3 cellular contexts compared by ENCODE assay signal in the genomic region with DNA sequence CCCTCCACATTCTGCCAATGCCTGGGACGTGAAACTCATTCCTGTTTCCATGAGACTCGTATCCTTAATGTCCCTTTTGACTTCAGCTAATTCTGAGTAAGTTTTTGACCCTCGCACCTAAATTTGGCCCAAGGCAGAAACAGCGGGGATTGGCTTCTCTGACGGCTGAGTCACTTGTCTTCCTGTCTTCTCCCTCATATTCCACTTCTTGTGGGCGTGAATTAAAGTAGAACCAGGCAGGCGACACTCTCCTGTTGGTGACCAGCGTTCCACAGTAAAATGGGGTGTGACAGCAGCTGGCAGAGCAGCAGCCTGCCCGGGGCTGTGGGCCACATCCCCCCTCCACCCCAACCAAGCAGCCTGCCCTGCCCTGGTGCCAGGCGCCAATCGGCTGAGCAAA.
TF ChIP-seq lines count a peak whose summit lies in the region.

No MANE protein-coding gene starts in this region.

TF ChIP-seq in SK-N-SH, 30 proteins besides CTCF, POLR2A, EP300 and RAD21:
- TF ChIP-seq TAF1 (IDR thresholded peaks at IDR 0.05; ENCODE audit: borderline replicate concordance, low read depth, low read length): no peak
- TF ChIP-seq RCOR1 (IDR thresholded peaks at IDR 0.05; ENCODE audit: low read length): no peak
- TF ChIP-seq, protein P1, sequence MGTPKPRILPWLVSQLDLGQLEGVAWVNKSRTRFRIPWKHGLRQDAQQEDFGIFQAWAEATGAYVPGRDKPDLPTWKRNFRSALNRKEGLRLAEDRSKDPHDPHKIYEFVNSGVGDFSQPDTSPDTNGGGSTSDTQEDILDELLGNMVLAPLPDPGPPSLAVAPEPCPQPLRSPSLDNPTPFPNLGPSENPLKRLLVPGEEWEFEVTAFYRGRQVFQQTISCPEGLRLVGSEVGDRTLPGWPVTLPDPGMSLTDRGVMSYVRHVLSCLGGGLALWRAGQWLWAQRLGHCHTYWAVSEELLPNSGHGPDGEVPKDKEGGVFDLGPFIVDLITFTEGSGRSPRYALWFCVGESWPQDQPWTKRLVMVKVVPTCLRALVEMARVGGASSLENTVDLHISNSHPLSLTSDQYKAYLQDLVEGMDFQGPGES (IDR thresholded peaks at IDR 0.05; ENCODE audit: low read depth, low read length): no peak
- no peak for TF ChIP-seq TCF12 (IDR thresholded peaks at IDR 0.05)
- TF ChIP-seq JUND (IDR thresholded peaks at IDR 0.05): no peak
- TF ChIP-seq FOSL2 (IDR thresholded peaks at IDR 0.05; ENCODE audit: borderline replicate concordance, low read depth): no peak
- no peak for TF ChIP-seq FOXM1 (IDR thresholded peaks at IDR 0.05; ENCODE audit: low read depth)
- TF ChIP-seq, protein P2, sequence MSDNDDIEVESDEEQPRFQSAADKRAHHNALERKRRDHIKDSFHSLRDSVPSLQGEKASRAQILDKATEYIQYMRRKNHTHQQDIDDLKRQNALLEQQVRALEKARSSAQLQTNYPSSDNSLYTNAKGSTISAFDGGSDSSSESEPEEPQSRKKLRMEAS (IDR thresholded peaks at IDR 0.05; ENCODE audit: low read depth): no peak
- no peak for TF ChIP-seq USF2 (IDR thresholded peaks at IDR 0.05; ENCODE audit: borderline replicate concordance, low read depth, low read length)
- no peak for TF ChIP-seq SMC3 (IDR thresholded peaks at IDR 0.05; ENCODE audit: low read depth, low read length)
- TF ChIP-seq POLR2AphosphoS5 (IDR thresholded peaks at IDR 0.05; ENCODE audit: low read depth, low read length): no peak

TF ChIP-seq in SK-N-SH treated with all-trans-retinoic acid at 6 μM for 48 hours, 23 proteins besides CTCF, POLR2A, EP300 and RAD21:
- TF ChIP-seq ZFP3 (CRISPR knock-in tag; IDR thresholded peaks at IDR 0.05) (no peak), ISL1 (CRISPR knock-in tag; IDR thresholded peaks at IDR 0.05) (no peak), ZNF565 (CRISPR knock-in tag; conservative IDR thresholded peaks at IDR 0.05; ENCODE audit: low read depth) (no peak), PPARA (CRISPR knock-in tag; IDR thresholded peaks at IDR 0.05; ENCODE audit: borderline replicate concordance) (no peak), ZFP30 (CRISPR knock-in tag; IDR thresholded peaks at IDR 0.05) (no peak), TCF4 (CRISPR knock-in tag; IDR thresholded peaks at IDR 0.05; ENCODE audit: borderline replicate concordance) (no peak)

TF ChIP-seq in H1, 55 proteins besides CTCF, POLR2A, EP300 and RAD21:
- no peak for TF ChIP-seq KDM5A (IDR thresholded peaks at IDR 0.05; ENCODE audit: low read length)
- no peak for TF ChIP-seq CTBP2 (IDR thresholded peaks at IDR 0.05; ENCODE audit: borderline replicate concordance, insufficient read depth, insufficient read length, low read length)
- no peak for TF ChIP-seq JUND (IDR thresholded peaks at IDR 0.05; ENCODE audit: low read length)
- no peak for TF ChIP-seq KDM1A (IDR thresholded peaks at IDR 0.05; ENCODE audit: borderline replicate concordance, low read length)
- no peak for TF ChIP-seq YY1 (IDR thresholded peaks at IDR 0.05; ENCODE audit: low read depth, low read length)
- TF ChIP-seq SAP30 (IDR thresholded peaks at IDR 0.05; ENCODE audit: insufficient read depth, insufficient replicate concordance, low read length): no peak
- TF ChIP-seq SIN3A (conservative IDR thresholded peaks at IDR 0.05 in 1 of 2, IDR thresholded peaks at IDR 0.05 in 1 of 2; ENCODE audit: low read depth in 1 of 2, low read length in 2 of 2): no peak
- no peak for TF ChIP-seq RFX5 (IDR thresholded peaks at IDR 0.05; ENCODE audit: borderline replicate concordance, low read depth, low read length)
- TF ChIP-seq, protein P3, sequence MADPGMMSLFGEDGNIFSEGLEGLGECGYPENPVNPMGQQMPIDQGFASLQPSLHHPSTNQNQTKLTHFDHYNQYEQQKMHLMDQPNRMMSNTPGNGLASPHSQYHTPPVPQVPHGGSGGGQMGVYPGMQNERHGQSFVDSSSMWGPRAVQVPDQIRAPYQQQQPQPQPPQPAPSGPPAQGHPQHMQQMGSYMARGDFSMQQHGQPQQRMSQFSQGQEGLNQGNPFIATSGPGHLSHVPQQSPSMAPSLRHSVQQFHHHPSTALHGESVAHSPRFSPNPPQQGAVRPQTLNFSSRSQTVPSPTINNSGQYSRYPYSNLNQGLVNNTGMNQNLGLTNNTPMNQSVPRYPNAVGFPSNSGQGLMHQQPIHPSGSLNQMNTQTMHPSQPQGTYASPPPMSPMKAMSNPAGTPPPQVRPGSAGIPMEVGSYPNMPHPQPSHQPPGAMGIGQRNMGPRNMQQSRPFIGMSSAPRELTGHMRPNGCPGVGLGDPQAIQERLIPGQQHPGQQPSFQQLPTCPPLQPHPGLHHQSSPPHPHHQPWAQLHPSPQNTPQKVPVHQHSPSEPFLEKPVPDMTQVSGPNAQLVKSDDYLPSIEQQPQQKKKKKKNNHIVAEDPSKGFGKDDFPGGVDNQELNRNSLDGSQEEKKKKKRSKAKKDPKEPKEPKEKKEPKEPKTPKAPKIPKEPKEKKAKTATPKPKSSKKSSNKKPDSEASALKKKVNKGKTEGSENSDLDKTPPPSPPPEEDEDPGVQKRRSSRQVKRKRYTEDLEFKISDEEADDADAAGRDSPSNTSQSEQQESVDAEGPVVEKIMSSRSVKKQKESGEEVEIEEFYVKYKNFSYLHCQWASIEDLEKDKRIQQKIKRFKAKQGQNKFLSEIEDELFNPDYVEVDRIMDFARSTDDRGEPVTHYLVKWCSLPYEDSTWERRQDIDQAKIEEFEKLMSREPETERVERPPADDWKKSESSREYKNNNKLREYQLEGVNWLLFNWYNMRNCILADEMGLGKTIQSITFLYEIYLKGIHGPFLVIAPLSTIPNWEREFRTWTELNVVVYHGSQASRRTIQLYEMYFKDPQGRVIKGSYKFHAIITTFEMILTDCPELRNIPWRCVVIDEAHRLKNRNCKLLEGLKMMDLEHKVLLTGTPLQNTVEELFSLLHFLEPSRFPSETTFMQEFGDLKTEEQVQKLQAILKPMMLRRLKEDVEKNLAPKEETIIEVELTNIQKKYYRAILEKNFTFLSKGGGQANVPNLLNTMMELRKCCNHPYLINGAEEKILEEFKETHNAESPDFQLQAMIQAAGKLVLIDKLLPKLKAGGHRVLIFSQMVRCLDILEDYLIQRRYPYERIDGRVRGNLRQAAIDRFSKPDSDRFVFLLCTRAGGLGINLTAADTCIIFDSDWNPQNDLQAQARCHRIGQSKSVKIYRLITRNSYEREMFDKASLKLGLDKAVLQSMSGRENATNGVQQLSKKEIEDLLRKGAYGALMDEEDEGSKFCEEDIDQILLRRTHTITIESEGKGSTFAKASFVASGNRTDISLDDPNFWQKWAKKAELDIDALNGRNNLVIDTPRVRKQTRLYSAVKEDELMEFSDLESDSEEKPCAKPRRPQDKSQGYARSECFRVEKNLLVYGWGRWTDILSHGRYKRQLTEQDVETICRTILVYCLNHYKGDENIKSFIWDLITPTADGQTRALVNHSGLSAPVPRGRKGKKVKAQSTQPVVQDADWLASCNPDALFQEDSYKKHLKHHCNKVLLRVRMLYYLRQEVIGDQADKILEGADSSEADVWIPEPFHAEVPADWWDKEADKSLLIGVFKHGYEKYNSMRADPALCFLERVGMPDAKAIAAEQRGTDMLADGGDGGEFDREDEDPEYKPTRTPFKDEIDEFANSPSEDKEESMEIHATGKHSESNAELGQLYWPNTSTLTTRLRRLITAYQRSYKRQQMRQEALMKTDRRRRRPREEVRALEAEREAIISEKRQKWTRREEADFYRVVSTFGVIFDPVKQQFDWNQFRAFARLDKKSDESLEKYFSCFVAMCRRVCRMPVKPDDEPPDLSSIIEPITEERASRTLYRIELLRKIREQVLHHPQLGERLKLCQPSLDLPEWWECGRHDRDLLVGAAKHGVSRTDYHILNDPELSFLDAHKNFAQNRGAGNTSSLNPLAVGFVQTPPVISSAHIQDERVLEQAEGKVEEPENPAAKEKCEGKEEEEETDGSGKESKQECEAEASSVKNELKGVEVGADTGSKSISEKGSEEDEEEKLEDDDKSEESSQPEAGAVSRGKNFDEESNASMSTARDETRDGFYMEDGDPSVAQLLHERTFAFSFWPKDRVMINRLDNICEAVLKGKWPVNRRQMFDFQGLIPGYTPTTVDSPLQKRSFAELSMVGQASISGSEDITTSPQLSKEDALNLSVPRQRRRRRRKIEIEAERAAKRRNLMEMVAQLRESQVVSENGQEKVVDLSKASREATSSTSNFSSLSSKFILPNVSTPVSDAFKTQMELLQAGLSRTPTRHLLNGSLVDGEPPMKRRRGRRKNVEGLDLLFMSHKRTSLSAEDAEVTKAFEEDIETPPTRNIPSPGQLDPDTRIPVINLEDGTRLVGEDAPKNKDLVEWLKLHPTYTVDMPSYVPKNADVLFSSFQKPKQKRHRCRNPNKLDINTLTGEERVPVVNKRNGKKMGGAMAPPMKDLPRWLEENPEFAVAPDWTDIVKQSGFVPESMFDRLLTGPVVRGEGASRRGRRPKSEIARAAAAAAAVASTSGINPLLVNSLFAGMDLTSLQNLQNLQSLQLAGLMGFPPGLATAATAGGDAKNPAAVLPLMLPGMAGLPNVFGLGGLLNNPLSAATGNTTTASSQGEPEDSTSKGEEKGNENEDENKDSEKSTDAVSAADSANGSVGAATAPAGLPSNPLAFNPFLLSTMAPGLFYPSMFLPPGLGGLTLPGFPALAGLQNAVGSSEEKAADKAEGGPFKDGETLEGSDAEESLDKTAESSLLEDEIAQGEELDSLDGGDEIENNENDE (IDR thresholded peaks at IDR 0.05; ENCODE audit: insufficient replicate concordance, low read length): no peak
- TF ChIP-seq BCL11A (IDR thresholded peaks at IDR 0.05; ENCODE audit: low read depth in 2 of 2, low read length in 2 of 2): no peak
- TF ChIP-seq BRCA1 (IDR thresholded peaks at IDR 0.05; ENCODE audit: low read depth, low read length): no peak
- TF ChIP-seq TCF12 (IDR thresholded peaks at IDR 0.05; ENCODE audit: low read depth, low read length): no peak
- no peak for TF ChIP-seq SP4 (IDR thresholded peaks at IDR 0.05; ENCODE audit: low read length)
